In the genomic region with DNA sequence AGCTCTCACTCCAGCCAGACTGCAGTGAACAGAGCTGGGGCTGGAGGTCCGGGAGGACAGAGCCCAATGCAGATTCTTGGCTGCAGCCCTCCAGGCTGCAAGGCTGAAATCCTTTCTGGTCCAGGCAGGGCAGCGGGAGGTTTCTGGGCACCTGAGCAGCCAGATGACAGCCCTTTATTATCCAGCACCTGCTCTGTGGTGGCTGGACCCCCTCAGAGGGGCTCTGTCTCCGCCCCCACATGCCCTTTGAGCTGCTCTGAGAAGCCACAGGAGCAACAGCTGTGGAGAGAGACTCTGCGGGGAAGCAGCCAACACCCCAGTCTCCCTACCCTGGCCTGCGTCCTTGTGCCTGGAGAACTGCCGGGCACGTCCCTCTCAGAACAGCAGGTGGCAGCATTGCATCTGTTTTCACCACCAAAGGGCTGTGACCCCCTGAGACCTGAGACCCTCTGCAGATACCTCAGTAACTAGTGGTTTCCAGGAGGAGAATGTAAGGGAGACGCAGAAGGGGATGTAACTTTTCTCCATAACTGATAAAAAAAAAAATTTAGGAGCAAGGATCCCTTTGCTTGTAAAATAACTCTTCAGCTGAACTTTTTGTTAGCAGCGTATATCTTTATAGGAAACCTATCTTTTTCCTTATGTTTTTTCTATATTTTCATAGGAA, we compare ENCODE assay signal across 8 cellular contexts.
A peak's percentile ranks its signal among the peaks of the same experiment; 100 is the strongest.
DNase-seq lines count a peak whose midpoint lies in the region; ATAC-seq and TF ChIP-seq lines count a peak whose summit lies in the region.

No MANE protein-coding gene starts in this region.

- ATAC-seq in GM19351 (IDR thresholded peaks at IDR 0.05; ENCODE audit: unreplicated experiment) (no peak), GM18502 (IDR thresholded peaks at IDR 0.05; ENCODE audit: poor library complexity, unreplicated experiment) (no peak)

- H3K4me3 ChIP-seq in astrocyte of the spinal cord (ENCODE audit: low read depth, low read length), result no peak overlapping the region

- TF ChIP-seq CTCF in GM10266 (IDR thresholded peaks at IDR 0.05; ENCODE audit: control insufficient read depth, insufficient read depth, low read depth, missing control alignments) (peak; percentile 96), astrocyte of the spinal cord (IDR thresholded peaks at IDR 0.05; ENCODE audit: low read depth, low read length) (peak; percentile 88)

- peak; percentile 81 for DNase-seq in GM10266 (ENCODE audit: extremely low spot score)
- peak; percentile 77 for DNase-seq in NCI-H1694 (lab: John Stamatoyannopoulos, UW)
- peak; percentile 28 for DNase-seq in T1000 (lab: John Stamatoyannopoulos, UW)
- peak; percentile 59 for DNase-seq in astrocyte of the spinal cord (ENCODE audit: low read depth, low spot score)
- peak; percentile 83 for DNase-seq in iPS-NIHi11 (ENCODE audit: low spot score)
- peak; percentile 65 for DNase-seq in stimulated activated CD4-positive, alpha-beta T cell treated with anti-CD3 and anti-CD28 coated beads, Interleukin-12 subunit alpha, Interleukin-12 subunit beta, amount 100 ng/mL, for 4 hours

- in situ Hi-C loops in astrocyte of the spinal cord (cut with HindIII; ENCODE audit: low sequenced_read_pairs), result no loop called here

Comparison
In these comparisons a context has a peak if more than half of its experiments do, and no peak if none do; other contexts are left out.
1. DNase-seq: peak in every context shown above with its lines; median percentile 83 in iPS-NIHi11; 81 in GM10266; 77 in NCI-H1694; 65 in stimulated activated CD4-positive, alpha-beta T cell treated with anti-CD3 and anti-CD28 coated beads, Interleukin-12 subunit alpha, Interleukin-12 subunit beta, amount 100 ng/mL, for 4 hours; 59 in astrocyte of the spinal cord; 28 in T1000.